7 cellular contexts compared by ENCODE assay signal in the genomic region with DNA sequence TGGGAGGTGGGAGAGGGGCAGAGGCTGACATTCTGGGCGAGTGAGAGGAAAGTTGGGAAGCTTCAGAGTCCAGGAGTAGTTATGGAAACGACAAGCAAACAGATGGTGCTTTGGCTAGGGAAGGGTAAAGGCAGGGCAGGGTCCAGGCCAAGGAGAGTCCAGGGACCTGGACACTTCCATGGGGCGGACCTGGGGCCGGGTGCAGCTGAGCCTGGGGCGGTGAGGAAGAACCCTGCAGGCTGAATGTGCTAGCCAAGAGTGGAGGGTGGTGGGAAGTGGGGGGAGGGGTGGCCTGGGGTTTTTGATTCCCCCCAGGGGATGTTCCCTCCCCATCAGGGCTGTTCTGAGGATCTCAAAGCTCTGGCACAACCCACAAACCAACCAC. TPM values are rescaled to one million over a fixed set of nuclear protein-coding genes. Genes with fewer than 3 reads are reported as not detected.
DNase-seq lines count a peak whose midpoint lies in the region; ATAC-seq and TF ChIP-seq lines count a peak whose summit lies in the region.

No MANE protein-coding gene starts in this region.

- H3K27me3 ChIP-seq in kidney epithelial cell (ENCODE audit: control insufficient read depth, insufficient read depth, low read length) = no peaks in the 10 kb centered on the region
- no peaks in the 10 kb centered on the region for H3K27me3 ChIP-seq in subcutaneous abdominal adipose tissue (ENCODE audit: control insufficient read depth in 5 of 5, insufficient read depth in 4 of 5, low read length in 5 of 5)

- no peak for ATAC-seq in activated naive CD8-positive, alpha-beta T cell treated with anti-CD3 and anti-CD28 coated beads, Interleukin-2, amount 50 U/mL, for 24 hours
- ATAC-seq in HG03095 (IDR thresholded peaks at IDR 0.05; ENCODE audit: unreplicated experiment) = no peak

- peak overlapping the region; percentile 79 for H3K27ac ChIP-seq in subcutaneous abdominal adipose tissue (ENCODE audit: low read depth, low read length)

- H3K9me3 Mint-ChIP-seq in activated naive CD8-positive, alpha-beta T cell treated with anti-CD3 and anti-CD28 coated beads, Interleukin-2, amount 50 U/mL, for 24 hours = no peaks in the 10 kb centered on the region

- H3K36me3 Mint-ChIP-seq in activated naive CD8-positive, alpha-beta T cell treated with anti-CD3 and anti-CD28 coated beads, Interleukin-2, amount 50 U/mL, for 24 hours (ENCODE audit: low read depth) = peaks cover 24% of the 10 kb centered on the region

- peak overlapping the region; percentile 73 for H3K4me3 ChIP-seq in kidney epithelial cell (ENCODE audit: low read depth, low read length)
- H3K4me3 ChIP-seq in subcutaneous abdominal adipose tissue (ENCODE audit: low read depth in 1 of 5, low read length in 5 of 5) = peak overlapping the region; percentile 68 to 82 (median 77)

- DNase-seq in HT-29 (ENCODE audit: low spot score) (peak; percentile 58), kidney epithelial cell (ENCODE audit: low read depth) (no peak), MV-4-11 (lab: John Stamatoyannopoulos, UW) (no peak), superior temporal gyrus (ENCODE audit: extremely low spot score) (no peak)
- DNase-seq in activated naive CD8-positive, alpha-beta T cell treated with anti-CD3 and anti-CD28 coated beads, Interleukin-2, amount 50 U/mL, for 24 hours = peak; percentile 42

- peak overlapping the region; percentile 93 for H3K4me3 Mint-ChIP-seq in activated naive CD8-positive, alpha-beta T cell treated with anti-CD3 and anti-CD28 coated beads, Interleukin-2, amount 50 U/mL, for 24 hours

- no peaks in the 10 kb centered on the region for H3K27me3 Mint-ChIP-seq in activated naive CD8-positive, alpha-beta T cell treated with anti-CD3 and anti-CD28 coated beads, Interleukin-2, amount 50 U/mL, for 24 hours

- H3K9ac ChIP-seq in subcutaneous abdominal adipose tissue (ENCODE audit: low read length in 5 of 5) = peak overlapping the region; percentile 36 to 76 (median 72)

- no peaks in the 10 kb centered on the region for H3K9me3 ChIP-seq in subcutaneous abdominal adipose tissue (ENCODE audit: control insufficient read depth in 5 of 5, low read length in 5 of 5)

- no peaks in the 10 kb centered on the region for H3K36me3 ChIP-seq in kidney epithelial cell (ENCODE audit: control insufficient read depth, insufficient read depth, low read length)
- H3K36me3 ChIP-seq in subcutaneous abdominal adipose tissue (ENCODE audit: control insufficient read depth in 5 of 5, insufficient read depth in 5 of 5, low read length in 5 of 5) = peaks cover 0 to 28% (median 25%) of the 10 kb centered on the region in 5 donors

- no peak for TF ChIP-seq CTCF in kidney epithelial cell (IDR thresholded peaks at IDR 0.05; ENCODE audit: insufficient read depth, low read length, poor library complexity, severe bottlenecking)

- H3K4me1 Mint-ChIP-seq in activated naive CD8-positive, alpha-beta T cell treated with anti-CD3 and anti-CD28 coated beads, Interleukin-2, amount 50 U/mL, for 24 hours = peaks cover 57% of the 10 kb centered on the region

- peak overlapping the region; percentile 93 for H3K27ac Mint-ChIP-seq in activated naive CD8-positive, alpha-beta T cell treated with anti-CD3 and anti-CD28 coated beads, Interleukin-2, amount 50 U/mL, for 24 hours

- H3K4me1 ChIP-seq in subcutaneous abdominal adipose tissue (ENCODE audit: control insufficient read depth in 5 of 5, insufficient read depth in 5 of 5, low read length in 5 of 5) = peaks cover 14 to 79% (median 70%) of the 10 kb centered on the region in 5 donors

RNA-seq across cellular contexts. Expression of gene PPP1R9B, which starts 2.6 kb away (rescaled TPM):
- 38.7 and 54.6 TPM in 2 replicates for total RNA-seq in HT-29 (2014; rRNA removed; shearing (Covaris generic))
- total RNA-seq in kidney epithelial cell = 35.2 and 38.2 TPM in 2 replicates

RNA-seq across cellular contexts. Expression of gene SAMD14, which starts 17.9 kb away (rescaled TPM):
- total RNA-seq in HT-29 (2014; rRNA removed; shearing (Covaris generic)) = 1.9 and 3.4 TPM in 2 replicates
- 13.3 and 14.7 TPM in 2 replicates for total RNA-seq in kidney epithelial cell

RNA-seq across cellular contexts. Expression of gene SGCA, which starts 18.0 kb away (rescaled TPM):
- not detected in 2 replicates for total RNA-seq in HT-29 (2014; rRNA removed; shearing (Covaris generic))
- total RNA-seq in kidney epithelial cell = not detected in 2 replicates

RNA-seq across cellular contexts. Expression of gene PDK2, which starts 52.7 kb away (rescaled TPM):
- total RNA-seq in HT-29 (2014; rRNA removed; shearing (Covaris generic)) = 31.3 and 31.9 TPM in 2 replicates
- total RNA-seq in kidney epithelial cell = 12.7 and 14.5 TPM in 2 replicates

RNA-seq across cellular contexts. Expression of gene COL1A1, which starts 53.6 kb away (rescaled TPM):
- 0.38 and 0.83 TPM in 2 replicates for total RNA-seq in HT-29 (2014; rRNA removed; shearing (Covaris generic))
- 139 and 176 TPM in 2 replicates for total RNA-seq in kidney epithelial cell

Comparison
In these comparisons a context has a peak if more than half of its experiments do, and no peak if none do; other contexts are left out.
1. DNase-seq: peak in HT-29 (single experiment) and activated naive CD8-positive, alpha-beta T cell treated with anti-CD3 and anti-CD28 coated beads, Interleukin-2, amount 50 U/mL, for 24 hours (single experiment); none in kidney epithelial cell (single experiment), MV-4-11 (single experiment) and superior temporal gyrus (single experiment).